8 cellular contexts compared by ENCODE assay signal in genomic region chr18:62586148-62586774, GRCh38.
DNase-seq lines count a peak whose midpoint lies in the region; ATAC-seq and TF ChIP-seq lines count a peak whose summit lies in the region.

No MANE protein-coding gene starts in this region.

- ATAC-seq in GM18867 (IDR thresholded peaks at IDR 0.05; ENCODE audit: unreplicated experiment) (peak; percentile 81), HG03135 (IDR thresholded peaks at IDR 0.05; ENCODE audit: unreplicated experiment) (peak; percentile 66)

- no peaks in the 10 kb centered on the region for H3K9me3 Mint-ChIP-seq in mesothelial cell of epicardium

- peaks cover 5% of the 10 kb centered on the region for H3K36me3 Mint-ChIP-seq in mesothelial cell of epicardium

- TF ChIP-seq CTCF in AG10803 (conservative IDR thresholded peaks at IDR 0.05; ENCODE audit: low read length): peak; percentile 90
- peak; percentile 68 for TF ChIP-seq CTCF in mesothelial cell of epicardium (IDR thresholded peaks at IDR 0.05; ENCODE audit: unreplicated experiment)

- peaks cover 18% of the 10 kb centered on the region for H3K4me1 ChIP-seq in effector memory CD4-positive, alpha-beta T cell (ENCODE audit: control insufficient read depth, insufficient read depth, low read length, poor library complexity, severe bottlenecking)

- no peak overlapping the region for H3K27ac Mint-ChIP-seq in mesothelial cell of epicardium

- H3K4me3 ChIP-seq in AG10803 (ENCODE audit: low read length): peak overlapping the region; percentile 29
- H3K4me3 ChIP-seq in effector memory CD4-positive, alpha-beta T cell (ENCODE audit: insufficient read depth, low read depth, low read length, poor library complexity, severe bottlenecking): peak overlapping the region; percentile 31

- peaks cover 10% of the 10 kb centered on the region for H3K4me1 Mint-ChIP-seq in mesothelial cell of epicardium

- no peaks in the 10 kb centered on the region for H3K27me3 ChIP-seq in effector memory CD4-positive, alpha-beta T cell (replicated peaks; ENCODE audit: control insufficient read depth, insufficient read depth, low read length, poor library complexity, severe bottlenecking)

- peaks cover 5% of the 10 kb centered on the region for H3K27me3 Mint-ChIP-seq in mesothelial cell of epicardium (ENCODE audit: low read depth)

- H3K9me3 ChIP-seq in effector memory CD4-positive, alpha-beta T cell (ENCODE audit: control insufficient read depth, low read length): no peaks in the 10 kb centered on the region

- H3K36me3 ChIP-seq in effector memory CD4-positive, alpha-beta T cell (ENCODE audit: control insufficient read depth, insufficient read depth, low read length): peaks cover 4% of the 10 kb centered on the region

- DNase-seq in AG10803 (ENCODE audit: low read depth) (peak; percentile 65), NCI-H82 (lab: John Stamatoyannopoulos, UW) (peak; percentile 80), mesothelial cell of epicardium (ENCODE audit: low spot score in 2 of 2, unreplicated experiment in 2 of 2) (peak; percentile 58 to 80)
- peak; percentile 90 for DNase-seq in activated CD8-positive, alpha-beta memory T cell treated with anti-CD3 and anti-CD28 coated beads for 24 hours
- DNase-seq in effector memory CD4-positive, alpha-beta T cell: peak; percentile 12 to 36 (median 19)
- peak; percentile 70 for DNase-seq in stimulated activated CD8-positive, alpha-beta memory T cell treated with anti-CD3 and anti-CD28 coated beads, Interleukin-4, amount 100 ng/mL, for 24 hours (ENCODE audit: low read depth)

- no peak overlapping the region for H3K4me3 Mint-ChIP-seq in mesothelial cell of epicardium

- no peak overlapping the region for H3K27ac ChIP-seq in effector memory CD4-positive, alpha-beta T cell (ENCODE audit: insufficient read depth, low read length, poor library complexity, severe bottlenecking)

Comparison
In these comparisons a context has a peak if more than half of its experiments do, and no peak if none do; other contexts are left out.
1. DNase-seq: peak in every context shown above with its lines; median percentile 90 in activated CD8-positive, alpha-beta memory T cell treated with anti-CD3 and anti-CD28 coated beads for 24 hours; 80 in NCI-H82; 70 in stimulated activated CD8-positive, alpha-beta memory T cell treated with anti-CD3 and anti-CD28 coated beads, Interleukin-4, amount 100 ng/mL, for 24 hours; 69 in mesothelial cell of epicardium; 65 in AG10803; 19 in effector memory CD4-positive, alpha-beta T cell.